In genomic region chr9:27726244-27727141, GRCh38 we compare ENCODE assay signal across 7 cellular contexts.
DNase-seq lines count a peak whose midpoint lies in the region; ATAC-seq and TF ChIP-seq lines count a peak whose summit lies in the region.

No MANE protein-coding gene starts in this region.

- TF ChIP-seq POLR2A in body of pancreas (IDR thresholded peaks at IDR 0.05): no peak

- intact Hi-C loops in body of pancreas (cut with DNase I): no loop called here

- WGBS in body of pancreas, 2 donors: 6 to 7% methylated on average over 5 of the region's 5 CpGs

- no peaks in the 10 kb centered on the region for H3K9me3 ChIP-seq in body of pancreas

- POLR2A ChIA-PET in GM10248 (lab: Yijun Ruan, JAX): no interaction called here

- ATAC-seq in SK-N-SH treated with all-trans-retinoic acid at 6 μM for 48 hours (peak; percentile 97), body of pancreas (peak; percentile 80)

- H3K4me1 ChIP-seq in body of pancreas: peaks cover 3% of the 10 kb centered on the region

- H3K27me3 ChIP-seq in H7 (ENCODE audit: control insufficient read depth, insufficient read depth, low read length): no peaks in the 10 kb centered on the region
- H3K27me3 ChIP-seq in body of pancreas: no peaks in the 10 kb centered on the region

- CTCF ChIA-PET in GM10248 (lab: Yijun Ruan, JAX): interaction anchor here (0.7 to 2.8 kb wide), 13 partner anchors 9 to 352 kb away, joined by 3 to 15 read pairs (median 5); no protein-coding TSS in a partner anchor

- H3K4me3 ChIP-seq in H7 (ENCODE audit: insufficient read depth, low read depth, low read length): no peak overlapping the region
- no peak overlapping the region for H3K4me3 ChIP-seq in body of pancreas

- no peak overlapping the region for H3K27ac ChIP-seq in body of pancreas

- peak; percentile 28 for DNase-seq in GM10248 (ENCODE audit: extremely low spot score)
- peak; percentile 32 for DNase-seq in H7
- DNase-seq in MV-4-11 (lab: John Stamatoyannopoulos, UW): peak; percentile 88
- DNase-seq in body of pancreas: peak; percentile 53 to 70 (median 61)
- DNase-seq in inferior parietal cortex (ENCODE audit: extremely low spot score): peak; percentile 90
- DNase-seq in stimulated activated CD4-positive, alpha-beta T cell treated with anti-CD3 and anti-CD28 coated beads, Interleukin-15, amount 100 ng/mL, for 48 hours (ENCODE audit: low read depth in 2 of 2): peak; percentile 18 to 36

- H3K36me3 ChIP-seq in H7 (replicated peaks; ENCODE audit: control insufficient read depth, insufficient read depth, low read length): no peaks in the 10 kb centered on the region
- no peaks in the 10 kb centered on the region for H3K36me3 ChIP-seq in body of pancreas (replicated peaks in 1 of 2; ENCODE audit: insufficient read depth in 1 of 2, low read depth in 2 of 2)

- TF ChIP-seq CTCF in GM10248 (IDR thresholded peaks at IDR 0.05; ENCODE audit: control extremely low read depth, extremely low read depth, low read depth, missing control alignments) (peak; percentile 84), body of pancreas (IDR thresholded peaks at IDR 0.05) (peak; percentile 57 to 83 (median 75))

TF ChIP-seq in SK-N-SH treated with all-trans-retinoic acid at 6 μM for 48 hours, 23 proteins besides CTCF, POLR2A, EP300 and RAD21:
- peak; percentile 58; the same call in 1 of the 2 replicates for TF ChIP-seq SNAI2 (CRISPR knock-in tag; IDR thresholded peaks at IDR 0.05)
- no peak for TF ChIP-seq ZNF565 (CRISPR knock-in tag; conservative IDR thresholded peaks at IDR 0.05; ENCODE audit: low read depth)
- TF ChIP-seq PATZ1 (CRISPR knock-in tag; IDR thresholded peaks at IDR 0.05; ENCODE audit: borderline replicate concordance): no peak
- TF ChIP-seq BACH2 (CRISPR knock-in tag; IDR thresholded peaks at IDR 0.05; ENCODE audit: borderline replicate concordance): no peak
- TF ChIP-seq ZNF8 (CRISPR knock-in tag; IDR thresholded peaks at IDR 0.05): no peak
- TF ChIP-seq TOX (CRISPR knock-in tag; IDR thresholded peaks at IDR 0.05; ENCODE audit: borderline replicate concordance): no peak
- TF ChIP-seq TCF4 (CRISPR knock-in tag; IDR thresholded peaks at IDR 0.05; ENCODE audit: borderline replicate concordance): no peak
- no peak for TF ChIP-seq PPARA (CRISPR knock-in tag; IDR thresholded peaks at IDR 0.05; ENCODE audit: borderline replicate concordance)
- no peak for TF ChIP-seq ZNF70 (CRISPR knock-in tag; IDR thresholded peaks at IDR 0.05)
- TF ChIP-seq CSDC2 (CRISPR knock-in tag; IDR thresholded peaks at IDR 0.05): no peak
- TF ChIP-seq RARB (CRISPR knock-in tag; IDR thresholded peaks at IDR 0.05): no peak
- TF ChIP-seq ESRRG (CRISPR knock-in tag; IDR thresholded peaks at IDR 0.05): no peak
- 0 out of 2 replicates have a peak, but pooled peaks have one; percentile 8 for TF ChIP-seq GLIS3 (CRISPR knock-in tag; IDR thresholded peaks at IDR 0.05)
- no peak for TF ChIP-seq ZFP30 (CRISPR knock-in tag; IDR thresholded peaks at IDR 0.05)
- TF ChIP-seq TSHZ2 (CRISPR knock-in tag; IDR thresholded peaks at IDR 0.05): no peak
- no peak for TF ChIP-seq ZFP3 (CRISPR knock-in tag; IDR thresholded peaks at IDR 0.05)
- no peak for TF ChIP-seq OSR1 (CRISPR knock-in tag; IDR thresholded peaks at IDR 0.05)
- no peak for TF ChIP-seq ARNTL (CRISPR knock-in tag; IDR thresholded peaks at IDR 0.05; ENCODE audit: borderline replicate concordance, low read depth)
- no peak for TF ChIP-seq CSRNP3 (CRISPR knock-in tag; IDR thresholded peaks at IDR 0.05)
- TF ChIP-seq POU6F1 (CRISPR knock-in tag; IDR thresholded peaks at IDR 0.05; ENCODE audit: borderline replicate concordance, low read depth): no peak
- TF ChIP-seq ISL1 (CRISPR knock-in tag; IDR thresholded peaks at IDR 0.05): peak; percentile 56
- TF ChIP-seq CREB5 (CRISPR knock-in tag; IDR thresholded peaks at IDR 0.05; ENCODE audit: low read depth): no peak
- no peak for TF ChIP-seq ZC3H10 (CRISPR knock-in tag; IDR thresholded peaks at IDR 0.05)

Comparison
In these comparisons a context has a peak if more than half of its experiments do, and no peak if none do; other contexts are left out.
1. DNase-seq: peak in every context shown above with its lines; median percentile 90 in inferior parietal cortex; 88 in MV-4-11; 61 in body of pancreas; 32 in H7; 28 in GM10248; 27 in stimulated activated CD4-positive, alpha-beta T cell treated with anti-CD3 and anti-CD28 coated beads, Interleukin-15, amount 100 ng/mL, for 48 hours.